In the genomic region with DNA sequence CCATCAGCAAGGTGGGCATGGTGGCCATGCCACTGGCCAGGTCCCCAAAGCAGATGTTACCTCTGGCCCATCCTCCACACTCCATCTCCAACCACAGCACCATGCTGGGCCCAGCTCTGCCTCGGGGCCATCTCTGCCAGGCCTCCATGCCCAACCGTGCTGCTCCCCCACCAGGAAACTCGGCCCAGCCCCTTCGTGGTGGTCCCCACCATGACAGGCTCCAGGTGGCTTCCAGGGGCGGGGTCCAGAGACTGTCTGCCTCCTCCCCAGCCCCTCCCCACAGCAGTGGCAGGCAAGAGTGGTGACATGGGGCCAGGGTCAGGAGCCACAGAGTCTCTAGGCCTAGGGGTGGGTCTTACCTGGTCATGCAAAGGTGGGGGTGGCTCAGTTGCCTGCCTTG, we compare ENCODE assay signal across 22 cellular contexts. TPM values are rescaled to one million over a fixed set of nuclear protein-coding genes. Genes with fewer than 3 reads are reported as not detected.
"Had no signal": no experiment of that assay in that cellular context is flagged by ENCODE, and none has a peak within 500 bp of the region (broad histone marks: within the 10 kb centered on the region; RNA-seq: fewer than 3 reads in every experiment).

No MANE protein-coding gene starts in this region.

- H3K9me3 Mint-ChIP-seq: IgD-negative memory B cell had no signal

- H3K27ac Mint-ChIP-seq: IgD-negative memory B cell had no signal

- ATAC-seq: K562 had no signal

- H3K27me3 ChIP-seq: SJSA1 had no signal

- H3K36me3 ChIP-seq: SJSA1 had no signal

- H3K4me3 Mint-ChIP-seq: IgD-negative memory B cell had no signal

- H3K9me3 ChIP-seq: SJSA1 had no signal

- DNase-seq: Kasumi-1, MM.1S, NCI-H1092 treated with DMSO at 0.1 percent for 48 hours, NCI-H1436, NCI-H187, NCI-H2029, NCI-H2081 treated with DMSO at 0.1 percent for 48 hours, NCI-H2171, NCI-H524 treated with DMSO at 0.1 percent for 48 hours, NCI-H69, NCI-H774, Right ventricle myocardium superior, RPMI8226, SIG-M5 had no signal

- H3K36me3 Mint-ChIP-seq: IgD-negative memory B cell had no signal

- H3K4me3 ChIP-seq: K562, SJSA1, SK-N-MC had no signal

- H3K4me1 ChIP-seq: SJSA1 had no signal

- H3K4me1 Mint-ChIP-seq: IgD-negative memory B cell had no signal

- H3K27ac ChIP-seq: HL-60, KMS-11, SJSA1, SK-N-MC had no signal

RNA-seq across cellular contexts. Expression of a gene that starts 27.3 kb away (rescaled TPM):
- total RNA-seq: M059J, NCI-H460, Right ventricle myocardium superior, SJSA1 had no signal

RNA-seq across cellular contexts. Expression of a gene that starts 30.5 kb away (rescaled TPM):
- total RNA-seq: M059J, NCI-H460, Right ventricle myocardium superior, SJSA1 had no signal

RNA-seq across cellular contexts. Expression of a gene that starts 45.8 kb away (rescaled TPM):
- total RNA-seq: M059J, NCI-H460, Right ventricle myocardium superior, SJSA1 had no signal
